ENCODE assay signal across 2 cellular contexts in the genomic region with DNA sequence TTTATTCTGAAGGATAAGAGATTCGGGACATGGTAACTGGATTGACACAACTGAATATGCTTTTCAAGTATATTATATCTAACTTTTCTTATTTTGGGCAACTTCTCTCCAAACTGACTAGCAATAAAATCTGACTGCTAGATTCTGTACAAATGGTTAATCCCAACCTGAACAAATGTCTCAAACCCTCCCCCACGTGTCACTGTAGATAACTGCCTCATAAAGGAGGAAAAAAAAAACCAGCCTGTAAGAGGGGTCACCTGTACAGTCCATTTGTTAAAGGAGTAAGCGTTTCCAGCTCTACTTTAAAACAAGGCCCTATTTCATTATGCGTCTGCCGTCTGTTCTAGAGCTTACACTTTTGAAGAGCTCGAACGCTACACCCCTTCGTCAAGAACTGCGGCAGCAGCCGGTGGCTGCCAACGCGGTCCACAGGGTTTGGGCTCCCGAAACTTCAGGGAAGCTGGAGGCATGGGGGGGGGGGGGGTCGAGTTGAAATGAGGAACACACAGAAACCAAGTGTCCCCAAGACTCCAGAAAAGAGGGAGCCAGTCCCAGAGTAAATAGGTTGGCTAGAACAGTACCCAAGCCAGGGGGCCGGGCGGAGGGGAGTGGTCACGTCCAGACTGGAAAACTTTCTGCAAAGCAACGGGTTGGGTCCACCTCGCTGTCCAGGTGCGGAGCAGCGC.
TF ChIP-seq lines count a peak whose summit lies in the region.

No MANE protein-coding gene starts in this region.

TF ChIP-seq in IMR-90, 13 proteins besides CTCF, POLR2A, EP300 and RAD21 (continued from another document):
- TF ChIP-seq SMC3 (IDR thresholded peaks at IDR 0.05; ENCODE audit: low read depth, low read length) (no peak), CHD1 (IDR thresholded peaks at IDR 0.05; ENCODE audit: low read depth, low read length) (no peak), MXI1 (IDR thresholded peaks at IDR 0.05; ENCODE audit: borderline replicate concordance, low read depth, low read length) (0 out of 2 replicates have a peak, but pooled peaks have one; percentile 3)

TF ChIP-seq in WTC11, 78 proteins besides CTCF, POLR2A, EP300 and RAD21:
- no peak for TF ChIP-seq MXD4 (CRISPR knock-in tag; IDR thresholded peaks at IDR 0.05; ENCODE audit: borderline replicate concordance)
- TF ChIP-seq TEAD4 (CRISPR knock-in tag; IDR thresholded peaks at IDR 0.05): peak; percentile 40; the same call in 1 of the 2 replicates
- TF ChIP-seq, protein P1, sequence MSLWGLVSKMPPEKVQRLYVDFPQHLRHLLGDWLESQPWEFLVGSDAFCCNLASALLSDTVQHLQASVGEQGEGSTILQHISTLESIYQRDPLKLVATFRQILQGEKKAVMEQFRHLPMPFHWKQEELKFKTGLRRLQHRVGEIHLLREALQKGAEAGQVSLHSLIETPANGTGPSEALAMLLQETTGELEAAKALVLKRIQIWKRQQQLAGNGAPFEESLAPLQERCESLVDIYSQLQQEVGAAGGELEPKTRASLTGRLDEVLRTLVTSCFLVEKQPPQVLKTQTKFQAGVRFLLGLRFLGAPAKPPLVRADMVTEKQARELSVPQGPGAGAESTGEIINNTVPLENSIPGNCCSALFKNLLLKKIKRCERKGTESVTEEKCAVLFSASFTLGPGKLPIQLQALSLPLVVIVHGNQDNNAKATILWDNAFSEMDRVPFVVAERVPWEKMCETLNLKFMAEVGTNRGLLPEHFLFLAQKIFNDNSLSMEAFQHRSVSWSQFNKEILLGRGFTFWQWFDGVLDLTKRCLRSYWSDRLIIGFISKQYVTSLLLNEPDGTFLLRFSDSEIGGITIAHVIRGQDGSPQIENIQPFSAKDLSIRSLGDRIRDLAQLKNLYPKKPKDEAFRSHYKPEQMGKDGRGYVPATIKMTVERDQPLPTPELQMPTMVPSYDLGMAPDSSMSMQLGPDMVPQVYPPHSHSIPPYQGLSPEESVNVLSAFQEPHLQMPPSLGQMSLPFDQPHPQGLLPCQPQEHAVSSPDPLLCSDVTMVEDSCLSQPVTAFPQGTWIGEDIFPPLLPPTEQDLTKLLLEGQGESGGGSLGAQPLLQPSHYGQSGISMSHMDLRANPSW (CRISPR knock-in tag; conservative IDR thresholded peaks at IDR 0.05; ENCODE audit: low read depth): no peak
